20 cellular contexts compared by ENCODE assay signal in the genomic region with DNA sequence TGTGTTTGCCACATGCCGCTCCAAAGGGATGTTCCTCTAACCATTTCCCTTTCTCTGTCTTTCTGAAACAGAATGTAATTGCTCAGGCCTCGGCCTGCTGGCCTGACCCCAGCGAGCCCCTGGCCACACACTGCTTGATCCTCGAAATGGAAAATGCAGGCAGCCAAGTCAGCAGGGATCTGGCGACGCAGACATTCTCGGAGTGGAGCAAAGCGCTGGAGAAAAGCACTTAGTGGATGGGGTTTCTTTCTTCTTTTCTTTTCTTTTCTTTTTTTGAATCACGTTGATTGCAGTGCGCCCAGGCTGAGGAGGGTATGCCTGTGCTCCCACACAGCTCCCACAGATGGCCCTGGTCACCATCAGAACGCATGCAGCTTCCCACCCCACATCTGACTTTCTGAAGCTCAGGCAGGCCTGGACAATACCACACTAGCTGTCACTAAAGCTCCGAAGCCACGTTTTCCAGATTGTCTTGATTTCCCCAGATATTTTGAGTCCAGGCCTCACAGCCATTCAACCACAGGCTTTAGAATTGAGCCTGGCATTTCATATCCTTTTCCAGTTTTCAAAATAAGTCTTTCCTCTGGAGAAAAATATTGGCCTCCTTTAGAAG.
DNase-seq lines count a peak whose midpoint lies in the region; ATAC-seq and TF ChIP-seq lines count a peak whose summit lies in the region.
"Had no signal": no experiment of that assay in that cellular context is flagged by ENCODE, and none has a peak within 500 bp of the region (broad histone marks: within the 10 kb centered on the region; RNA-seq: fewer than 3 reads in every experiment).

No MANE protein-coding gene starts in this region.

- H3K4me3 ChIP-seq in left ventricle myocardium inferior = no peak overlapping the region
- H3K4me3 ChIP-seq in mesodermal cell (ENCODE audit: extremely low read depth, insufficient read depth, low read length, poor library complexity, severe bottlenecking) = no peak overlapping the region
- H3K4me3 ChIP-seq in suprapubic skin = no peak overlapping the region
- H3K4me3 ChIP-seq: K562, sigmoid colon, vagina had no signal

- DNase-seq in SK-N-DZ (ENCODE audit: low spot score) (peak; percentile 68), left ventricle myocardium inferior (no peak), suprapubic skin (ENCODE audit: low spot score in 2 of 2) (no peak), NCI-H524 treated with DMSO at 0.1 percent for 48 hours (lab: John Stamatoyannopoulos, UW) (no peak), NCI-H2081 (lab: John Stamatoyannopoulos, UW) (no peak), NOMO-1 treated with DMSO at 0.1 percent for 48 hours (lab: John Stamatoyannopoulos, UW; ENCODE audit: unreplicated experiment) (no peak)
- DNase-seq: activated CD8-positive, alpha-beta memory T cell treated with anti-CD3 and anti-CD28 coated beads for 24 hours; activated naive CD8-positive, alpha-beta T cell treated with anti-CD3 and anti-CD28 coated beads, Interleukin-2, amount 10 ng/mL, durations not matched to agents 7 days and 5 days; dermis blood vessel endothelial cell; NCI-H1930; NCI-H446; SHP77 treated with DMSO at 0.1 percent for 48 hours; sigmoid colon; stimulated activated CD4-positive, alpha-beta T cell treated with anti-CD3 and anti-CD28 coated beads, Interleukin-1b, Interleukin-23, amount 100 ng/mL, for 48 hours; stimulated activated naive CD8-positive, alpha-beta T cell treated with anti-CD3 and anti-CD28 coated beads, Interleukin-15, Interleukin-2, amounts not matched to agents 100 U/mL and 50 U/mL, for 24 hours; T-helper 17 cell had no signal

- H3K27ac ChIP-seq in left ventricle myocardium inferior (replicated peaks) (peak overlapping the region; percentile 31), mesodermal cell (ENCODE audit: low read depth, low read length, severe bottlenecking) (peak overlapping the region; percentile 76), suprapubic skin (peak overlapping the region; percentile 19)
- H3K27ac ChIP-seq: vagina had no signal

- H3K9me3 ChIP-seq in left ventricle myocardium inferior (replicated peaks) (no peaks in the 10 kb centered on the region), mesodermal cell (ENCODE audit: control insufficient read depth, low read length) (no peaks in the 10 kb centered on the region), suprapubic skin (no peaks in the 10 kb centered on the region)
- H3K9me3 ChIP-seq: sigmoid colon, vagina had no signal

- ATAC-seq in GM21529 (IDR thresholded peaks at IDR 0.05; ENCODE audit: unreplicated experiment) = no peak
- ATAC-seq: K562; stimulated activated naive CD8-positive, alpha-beta T cell treated with anti-CD3 and anti-CD28 coated beads, Interleukin-15, Interleukin-2, amounts not matched to agents 100 U/mL and 50 U/mL, for 24 hours; T-helper 17 cell had no signal

- H3K27me3 ChIP-seq in left ventricle myocardium inferior (ENCODE audit: low read depth) (no peaks in the 10 kb centered on the region), suprapubic skin (no peaks in the 10 kb centered on the region)
- H3K27me3 ChIP-seq: sigmoid colon, vagina had no signal

- intact Hi-C loops in left ventricle myocardium inferior (cut with micrococcal nuclease) = loop anchor here (10.0 kb wide), 1 partner anchor 61 kb away; no protein-coding TSS in a partner anchor

- WGBS in mesodermal cell (ENCODE audit: insufficient coverage in 2 of 2), 2 experiments = 38 to 43% methylated on average over 8 to 10 of the region's 13 CpGs
- 56% methylated on average over 13 of the region's 13 CpGs for WGBS in suprapubic skin

- H3K4me1 ChIP-seq in left ventricle myocardium inferior (peaks cover 31% of the 10 kb centered on the region), mesodermal cell (ENCODE audit: control insufficient read depth, insufficient read depth, low read length, poor library complexity, severe bottlenecking) (no peaks in the 10 kb centered on the region), suprapubic skin (peaks cover 7% of the 10 kb centered on the region)
- H3K4me1 ChIP-seq: vagina had no signal

- TF ChIP-seq CTCF in left ventricle myocardium inferior (IDR thresholded peaks at IDR 0.05; ENCODE audit: borderline replicate concordance) = no peak
- no peak for TF ChIP-seq CTCF in suprapubic skin (IDR thresholded peaks at IDR 0.05)

- no peak for TF ChIP-seq POLR2A in suprapubic skin (IDR thresholded peaks at IDR 0.05)

- TF ChIP-seq EP300 in suprapubic skin (IDR thresholded peaks at IDR 0.05) = no peak

- H3K36me3 ChIP-seq in left ventricle myocardium inferior = no peaks in the 10 kb centered on the region
- H3K36me3 ChIP-seq in mesodermal cell (ENCODE audit: control insufficient read depth, insufficient read depth, low read length) = no peaks in the 10 kb centered on the region
- H3K36me3 ChIP-seq in suprapubic skin = no peaks in the 10 kb centered on the region
- H3K36me3 ChIP-seq: sigmoid colon, vagina had no signal

Comparison
In these comparisons a context has a peak if more than half of its experiments do, and no peak if none do; other contexts are left out.
1. H3K27ac ChIP-seq: peak in every context shown above with its lines; median percentile 76 in mesodermal cell; 31 in left ventricle myocardium inferior; 19 in suprapubic skin.